ENCODE assay signal across 20 cellular contexts in the genomic region with DNA sequence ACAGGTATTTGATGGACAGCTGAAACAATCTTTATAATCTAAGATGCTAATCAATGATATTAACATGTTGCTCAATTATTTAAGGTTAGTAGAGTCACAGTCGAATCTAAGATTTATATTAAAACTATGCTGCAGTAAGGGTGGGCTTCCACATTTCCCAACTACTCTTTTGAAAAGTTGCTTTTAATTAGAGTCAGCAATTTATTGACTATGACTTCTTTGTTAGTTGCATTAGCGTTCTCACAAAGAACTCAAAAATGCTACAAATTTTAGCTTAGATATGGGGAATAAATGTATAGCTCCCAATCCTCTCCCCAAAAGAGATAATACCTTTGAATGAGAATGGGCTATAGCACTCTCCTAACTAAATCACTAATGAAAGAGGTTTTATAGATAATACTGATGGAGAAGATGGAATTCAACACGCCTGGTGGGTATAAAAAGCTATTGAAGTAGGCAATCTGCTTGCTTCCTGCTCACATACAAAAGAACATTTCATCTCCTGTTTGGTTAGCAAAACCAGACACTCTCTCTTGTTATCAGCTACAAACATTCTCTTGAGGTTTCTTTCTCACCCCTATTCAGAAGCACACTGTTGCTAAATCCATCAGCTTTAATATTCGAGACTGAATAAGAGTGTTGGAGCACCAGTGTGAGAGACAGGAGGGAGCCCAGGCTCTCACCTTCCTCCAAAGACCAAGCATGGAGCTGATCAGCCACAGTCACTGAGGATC. TPM values are rescaled to one million over a fixed set of nuclear protein-coding genes. Genes with fewer than 3 reads are reported as not detected.
"Had no signal": no experiment of that assay in that cellular context is flagged by ENCODE, and none has a peak within 500 bp of the region (broad histone marks: within the 10 kb centered on the region; RNA-seq: fewer than 3 reads in every experiment).

No MANE protein-coding gene starts in this region.

- H3K27me3 ChIP-seq: testis had no signal

- H3K4me1 ChIP-seq: testis had no signal

- ATAC-seq: activated CD8-positive, alpha-beta T cell treated with anti-CD3 and anti-CD28 coated beads for 36 hours; activated naive CD8-positive, alpha-beta T cell treated with anti-CD3 and anti-CD28 coated beads, Interleukin-2, amount 50 U/mL, for 24 hours; lower lobe of right lung; naive thymus-derived CD8-positive, alpha-beta T cell had no signal

- H3K4me3 ChIP-seq: lower lobe of right lung, neural progenitor cell, spleen, testis, uterus had no signal

- H3K27ac ChIP-seq: epithelial cell of prostate, lower lobe of right lung, neural progenitor cell, spleen, testis, uterus had no signal

- H3K36me3 ChIP-seq: lower lobe of right lung, neural progenitor cell, spleen, uterus had no signal

- DNase-seq: activated CD4-positive, alpha-beta T cell treated with anti-CD3 and anti-CD28 coated beads, Interleukin-2, amount 10 ng/mL, durations not matched to agents 7 days and 5 days; activated CD8-positive, alpha-beta T cell treated with anti-CD3 and anti-CD28 coated beads for 36 hours; activated gamma-delta T cell; activated naive CD4-positive, alpha-beta T cell treated with anti-CD3 and anti-CD28 coated beads, Interleukin-2, amount 50 U/mL, for 16 hours; activated naive CD8-positive, alpha-beta T cell treated with anti-CD3 and anti-CD28 coated beads, Interleukin-2, amount 50 U/mL, for 24 hours; cortex of kidney; foreskin fibroblast; kidney; lower lobe of right lung; retina; spleen; stimulated activated CD4-positive, alpha-beta T cell treated with anti-CD3 and anti-CD28 coated beads, Interleukin-4, amount 100 ng/mL, for 1 hour; T-helper 9 cell; testis; trophoblast cell; uterus had no signal

- H3K9me3 ChIP-seq: lower lobe of right lung, spleen, testis, uterus had no signal

RNA-seq across cellular contexts. Expression of a gene that starts 2.4 kb away (rescaled TPM):
- total RNA-seq: osteoblast had no signal
